Comparison of ENCODE assay signal across 1 cellular context in the genomic region with DNA sequence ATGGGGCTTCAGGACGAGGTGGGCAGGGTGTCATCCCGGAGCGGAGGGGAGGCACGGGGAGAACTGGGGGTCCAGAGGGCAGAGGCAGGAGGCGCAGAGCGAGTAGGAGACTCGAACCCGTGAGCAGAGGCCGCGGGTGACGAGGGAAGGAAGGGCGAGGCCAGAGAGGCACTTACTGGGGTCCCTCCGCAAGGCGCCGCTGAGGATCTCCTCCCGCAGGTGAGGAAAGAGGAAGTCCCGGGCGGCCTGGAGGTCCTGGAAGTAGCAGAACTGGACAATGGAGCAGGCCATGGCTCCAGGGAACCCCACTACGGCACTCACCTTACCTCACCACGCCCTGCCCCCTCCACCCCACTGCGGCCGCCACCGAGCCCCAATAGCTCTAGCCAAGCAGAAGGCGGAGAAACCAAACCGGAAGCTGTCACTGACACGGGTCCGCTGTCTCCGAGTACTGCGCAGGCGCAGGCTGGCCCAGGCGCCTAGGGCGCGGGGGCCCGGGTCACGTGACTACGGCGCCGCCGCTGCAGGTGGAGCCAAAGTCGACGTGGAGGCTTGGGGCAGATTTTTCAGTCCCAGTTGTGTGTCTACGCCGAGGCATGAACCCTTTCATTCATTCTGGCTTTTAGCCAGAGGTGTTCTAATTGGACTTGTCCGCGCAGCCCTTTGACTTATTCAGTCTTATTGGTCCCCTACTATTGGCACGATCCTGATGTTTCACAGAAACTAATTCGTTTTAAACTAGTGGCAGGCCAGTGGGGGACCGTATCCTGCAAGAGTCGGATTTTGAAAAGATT.
TF ChIP-seq lines count a peak whose summit lies in the region.

TSS of gene RAB3GAP2 (minus strand) at position 407 of the 794 bp plus-strand sequence. CDS start at position 291, 116 bp downstream.

TF ChIP-seq in K562, 482 proteins besides CTCF, POLR2A, EP300 and RAD21 (continued from another document and continues in another):
- TF ChIP-seq, protein P1, sequence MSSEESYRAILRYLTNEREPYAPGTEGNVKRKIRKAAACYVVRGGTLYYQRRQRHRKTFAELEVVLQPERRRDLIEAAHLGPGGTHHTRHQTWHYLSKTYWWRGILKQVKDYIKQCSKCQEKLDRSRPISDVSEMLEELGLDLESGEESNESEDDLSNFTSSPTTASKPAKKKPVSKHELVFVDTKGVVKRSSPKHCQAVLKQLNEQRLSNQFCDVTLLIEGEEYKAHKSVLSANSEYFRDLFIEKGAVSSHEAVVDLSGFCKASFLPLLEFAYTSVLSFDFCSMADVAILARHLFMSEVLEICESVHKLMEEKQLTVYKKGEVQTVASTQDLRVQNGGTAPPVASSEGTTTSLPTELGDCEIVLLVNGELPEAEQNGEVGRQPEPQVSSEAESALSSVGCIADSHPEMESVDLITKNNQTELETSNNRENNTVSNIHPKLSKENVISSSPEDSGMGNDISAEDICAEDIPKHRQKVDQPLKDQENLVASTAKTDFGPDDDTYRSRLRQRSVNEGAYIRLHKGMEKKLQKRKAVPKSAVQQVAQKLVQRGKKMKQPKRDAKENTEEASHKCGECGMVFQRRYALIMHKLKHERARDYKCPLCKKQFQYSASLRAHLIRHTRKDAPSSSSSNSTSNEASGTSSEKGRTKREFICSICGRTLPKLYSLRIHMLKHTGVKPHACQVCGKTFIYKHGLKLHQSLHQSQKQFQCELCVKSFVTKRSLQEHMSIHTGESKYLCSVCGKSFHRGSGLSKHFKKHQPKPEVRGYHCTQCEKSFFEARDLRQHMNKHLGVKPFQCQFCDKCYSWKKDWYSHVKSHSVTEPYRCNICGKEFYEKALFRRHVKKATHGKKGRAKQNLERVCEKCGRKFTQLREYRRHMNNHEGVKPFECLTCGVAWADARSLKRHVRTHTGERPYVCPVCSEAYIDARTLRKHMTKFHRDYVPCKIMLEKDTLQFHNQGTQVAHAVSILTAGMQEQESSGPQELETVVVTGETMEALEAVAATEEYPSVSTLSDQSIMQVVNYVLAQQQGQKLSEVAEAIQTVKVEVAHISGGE (CRISPR knock-in tag; IDR thresholded peaks at IDR 0.05), result peak in 2 of 3 experiments; percentile 33 to 90; a peak in 3 of 6 replicates
- TF ChIP-seq CCNT2 (IDR thresholded peaks at IDR 0.05; ENCODE audit: borderline replicate concordance, extremely low read depth, insufficient read length, low read depth, low read length), result peak; percentile 78
- TF ChIP-seq HMGN3 (IDR thresholded peaks at IDR 0.05; ENCODE audit: borderline replicate concordance, extremely low read depth, insufficient read length, low read depth, low read length), result peak; percentile 74
- TF ChIP-seq E2F4 (CRISPR knock-in tag; IDR thresholded peaks at IDR 0.05; ENCODE audit: low read depth), result peak; percentile 27; the same call in 1 of the 2 replicates
- TF ChIP-seq CBX3 (IDR thresholded peaks at IDR 0.05; ENCODE audit: borderline replicate concordance in 1 of 2, low read length in 2 of 2), result peak in 1 of 2 experiments; percentile 96; a peak in 2 of 3 replicates
- TF ChIP-seq RBM34 (IDR thresholded peaks at IDR 0.05; ENCODE audit: borderline replicate concordance, insufficient read depth, low read length), result no peak
- TF ChIP-seq TFAP4 (CRISPR knock-in tag; IDR thresholded peaks at IDR 0.05; ENCODE audit: borderline replicate concordance), result peak; percentile 86
- TF ChIP-seq NR2C1 (IDR thresholded peaks at IDR 0.05), result no peak; the same call in 1 of the 2 replicates
- TF ChIP-seq NR2C1 (tag; IDR thresholded peaks at IDR 0.05), result peak; percentile 49
- TF ChIP-seq GATAD2B (IDR thresholded peaks at IDR 0.05; ENCODE audit: borderline replicate concordance), result no peak
- TF ChIP-seq, protein P2, sequence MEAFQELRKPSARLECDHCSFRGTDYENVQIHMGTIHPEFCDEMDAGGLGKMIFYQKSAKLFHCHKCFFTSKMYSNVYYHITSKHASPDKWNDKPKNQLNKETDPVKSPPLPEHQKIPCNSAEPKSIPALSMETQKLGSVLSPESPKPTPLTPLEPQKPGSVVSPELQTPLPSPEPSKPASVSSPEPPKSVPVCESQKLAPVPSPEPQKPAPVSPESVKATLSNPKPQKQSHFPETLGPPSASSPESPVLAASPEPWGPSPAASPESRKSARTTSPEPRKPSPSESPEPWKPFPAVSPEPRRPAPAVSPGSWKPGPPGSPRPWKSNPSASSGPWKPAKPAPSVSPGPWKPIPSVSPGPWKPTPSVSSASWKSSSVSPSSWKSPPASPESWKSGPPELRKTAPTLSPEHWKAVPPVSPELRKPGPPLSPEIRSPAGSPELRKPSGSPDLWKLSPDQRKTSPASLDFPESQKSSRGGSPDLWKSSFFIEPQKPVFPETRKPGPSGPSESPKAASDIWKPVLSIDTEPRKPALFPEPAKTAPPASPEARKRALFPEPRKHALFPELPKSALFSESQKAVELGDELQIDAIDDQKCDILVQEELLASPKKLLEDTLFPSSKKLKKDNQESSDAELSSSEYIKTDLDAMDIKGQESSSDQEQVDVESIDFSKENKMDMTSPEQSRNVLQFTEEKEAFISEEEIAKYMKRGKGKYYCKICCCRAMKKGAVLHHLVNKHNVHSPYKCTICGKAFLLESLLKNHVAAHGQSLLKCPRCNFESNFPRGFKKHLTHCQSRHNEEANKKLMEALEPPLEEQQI (IDR thresholded peaks at IDR 0.05), result peak; percentile 73
- no peak; the same call in 1 of the 2 replicates for TF ChIP-seq MTA2 (IDR thresholded peaks at IDR 0.05; ENCODE audit: low read depth)
- peak; percentile 94 for TF ChIP-seq NFIC (IDR thresholded peaks at IDR 0.05)
- TF ChIP-seq CGGBP1 (CRISPR knock-in tag; IDR thresholded peaks at IDR 0.05), result 0 out of 2 replicates have a peak, but pooled peaks have one; percentile 21
- TF ChIP-seq, protein P3, sequence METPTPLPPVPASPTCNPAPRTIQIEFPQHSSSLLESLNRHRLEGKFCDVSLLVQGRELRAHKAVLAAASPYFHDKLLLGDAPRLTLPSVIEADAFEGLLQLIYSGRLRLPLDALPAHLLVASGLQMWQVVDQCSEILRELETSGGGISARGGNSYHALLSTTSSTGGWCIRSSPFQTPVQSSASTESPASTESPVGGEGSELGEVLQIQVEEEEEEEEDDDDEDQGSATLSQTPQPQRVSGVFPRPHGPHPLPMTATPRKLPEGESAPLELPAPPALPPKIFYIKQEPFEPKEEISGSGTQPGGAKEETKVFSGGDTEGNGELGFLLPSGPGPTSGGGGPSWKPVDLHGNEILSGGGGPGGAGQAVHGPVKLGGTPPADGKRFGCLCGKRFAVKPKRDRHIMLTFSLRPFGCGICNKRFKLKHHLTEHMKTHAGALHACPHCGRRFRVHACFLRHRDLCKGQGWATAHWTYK (CRISPR knock-in tag; IDR thresholded peaks at IDR 0.05), result peak; percentile 64; the same call in 1 of the 2 replicates
- peak; percentile 87 for TF ChIP-seq HLTF (IDR thresholded peaks at IDR 0.05)
- TF ChIP-seq, protein P4, sequence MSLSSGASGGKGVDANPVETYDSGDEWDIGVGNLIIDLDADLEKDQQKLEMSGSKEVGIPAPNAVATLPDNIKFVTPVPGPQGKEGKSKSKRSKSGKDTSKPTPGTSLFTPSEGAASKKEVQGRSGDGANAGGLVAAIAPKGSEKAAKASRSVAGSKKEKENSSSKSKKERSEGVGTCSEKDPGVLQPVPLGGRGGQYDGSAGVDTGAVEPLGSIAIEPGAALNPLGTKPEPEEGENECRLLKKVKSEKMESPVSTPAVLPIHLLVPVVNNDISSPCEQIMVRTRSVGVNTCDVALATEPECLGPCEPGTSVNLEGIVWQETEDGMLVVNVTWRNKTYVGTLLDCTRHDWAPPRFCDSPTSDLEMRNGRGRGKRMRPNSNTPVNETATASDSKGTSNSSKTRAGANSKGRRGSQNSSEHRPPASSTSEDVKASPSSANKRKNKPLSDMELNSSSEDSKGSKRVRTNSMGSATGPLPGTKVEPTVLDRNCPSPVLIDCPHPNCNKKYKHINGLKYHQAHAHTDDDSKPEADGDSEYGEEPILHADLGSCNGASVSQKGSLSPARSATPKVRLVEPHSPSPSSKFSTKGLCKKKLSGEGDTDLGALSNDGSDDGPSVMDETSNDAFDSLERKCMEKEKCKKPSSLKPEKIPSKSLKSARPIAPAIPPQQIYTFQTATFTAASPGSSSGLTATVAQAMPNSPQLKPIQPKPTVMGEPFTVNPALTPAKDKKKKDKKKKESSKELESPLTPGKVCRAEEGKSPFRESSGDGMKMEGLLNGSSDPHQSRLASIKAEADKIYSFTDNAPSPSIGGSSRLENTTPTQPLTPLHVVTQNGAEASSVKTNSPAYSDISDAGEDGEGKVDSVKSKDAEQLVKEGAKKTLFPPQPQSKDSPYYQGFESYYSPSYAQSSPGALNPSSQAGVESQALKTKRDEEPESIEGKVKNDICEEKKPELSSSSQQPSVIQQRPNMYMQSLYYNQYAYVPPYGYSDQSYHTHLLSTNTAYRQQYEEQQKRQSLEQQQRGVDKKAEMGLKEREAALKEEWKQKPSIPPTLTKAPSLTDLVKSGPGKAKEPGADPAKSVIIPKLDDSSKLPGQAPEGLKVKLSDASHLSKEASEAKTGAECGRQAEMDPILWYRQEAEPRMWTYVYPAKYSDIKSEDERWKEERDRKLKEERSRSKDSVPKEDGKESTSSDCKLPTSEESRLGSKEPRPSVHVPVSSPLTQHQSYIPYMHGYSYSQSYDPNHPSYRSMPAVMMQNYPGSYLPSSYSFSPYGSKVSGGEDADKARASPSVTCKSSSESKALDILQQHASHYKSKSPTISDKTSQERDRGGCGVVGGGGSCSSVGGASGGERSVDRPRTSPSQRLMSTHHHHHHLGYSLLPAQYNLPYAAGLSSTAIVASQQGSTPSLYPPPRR (CRISPR knock-in tag; IDR thresholded peaks at IDR 0.05; ENCODE audit: borderline replicate concordance), result peak; percentile 71; the same call in 1 of the 2 replicates
- TF ChIP-seq FOXP1 (CRISPR knock-in tag; IDR thresholded peaks at IDR 0.05), result peak; percentile 55; the same call in 1 of the 2 replicates
- TF ChIP-seq, protein P5, sequence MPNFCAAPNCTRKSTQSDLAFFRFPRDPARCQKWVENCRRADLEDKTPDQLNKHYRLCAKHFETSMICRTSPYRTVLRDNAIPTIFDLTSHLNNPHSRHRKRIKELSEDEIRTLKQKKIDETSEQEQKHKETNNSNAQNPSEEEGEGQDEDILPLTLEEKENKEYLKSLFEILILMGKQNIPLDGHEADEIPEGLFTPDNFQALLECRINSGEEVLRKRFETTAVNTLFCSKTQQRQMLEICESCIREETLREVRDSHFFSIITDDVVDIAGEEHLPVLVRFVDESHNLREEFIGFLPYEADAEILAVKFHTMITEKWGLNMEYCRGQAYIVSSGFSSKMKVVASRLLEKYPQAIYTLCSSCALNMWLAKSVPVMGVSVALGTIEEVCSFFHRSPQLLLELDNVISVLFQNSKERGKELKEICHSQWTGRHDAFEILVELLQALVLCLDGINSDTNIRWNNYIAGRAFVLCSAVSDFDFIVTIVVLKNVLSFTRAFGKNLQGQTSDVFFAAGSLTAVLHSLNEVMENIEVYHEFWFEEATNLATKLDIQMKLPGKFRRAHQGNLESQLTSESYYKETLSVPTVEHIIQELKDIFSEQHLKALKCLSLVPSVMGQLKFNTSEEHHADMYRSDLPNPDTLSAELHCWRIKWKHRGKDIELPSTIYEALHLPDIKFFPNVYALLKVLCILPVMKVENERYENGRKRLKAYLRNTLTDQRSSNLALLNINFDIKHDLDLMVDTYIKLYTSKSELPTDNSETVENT (CRISPR knock-in tag; IDR thresholded peaks at IDR 0.05), result peak; percentile 70; the same call in 1 of the 2 replicates
- peak; percentile 100 for TF ChIP-seq TOE1 (IDR thresholded peaks at IDR 0.05; ENCODE audit: borderline replicate concordance)
- no peak for TF ChIP-seq TOE1 (CRISPR knock-in tag; IDR thresholded peaks at IDR 0.05; ENCODE audit: borderline replicate concordance, low read depth)
- peak; percentile 98 for TF ChIP-seq PHF8 (IDR thresholded peaks at IDR 0.05; ENCODE audit: borderline replicate concordance, low read length)
- no peak; the same call in 1 of the 2 replicates for TF ChIP-seq E2F5 (CRISPR knock-in tag; IDR thresholded peaks at IDR 0.05)
- TF ChIP-seq RNF2 (IDR thresholded peaks at IDR 0.05), result peak; percentile 87
- no peak for TF ChIP-seq CREB5 (CRISPR knock-in tag; IDR thresholded peaks at IDR 0.05)
- 0 out of 4 replicates have a peak, but pooled peaks of 1 of the 2 experiments have one; percentile 62 for TF ChIP-seq MLX (CRISPR knock-in tag; conservative IDR thresholded peaks at IDR 0.05)
- TF ChIP-seq SRF (CRISPR knock-in tag; IDR thresholded peaks at IDR 0.05), result peak in 1 of 2 experiments; percentile 65; a peak in 2 of 4 replicates
- TF ChIP-seq BCL6 (CRISPR knock-in tag; IDR thresholded peaks at IDR 0.05), result no peak
- peak; percentile 86 for TF ChIP-seq MEIS2 (IDR thresholded peaks at IDR 0.05; ENCODE audit: partially characterized antibody)
